In genomic region chr14:75845136-75845804, GRCh38 we compare ENCODE assay signal across 24 cellular contexts.
DNase-seq lines count a peak whose midpoint lies in the region; ATAC-seq and TF ChIP-seq lines count a peak whose summit lies in the region.
"Had no signal": no experiment of that assay in that cellular context is flagged by ENCODE, and none has a peak within 500 bp of the region (broad histone marks: within the 10 kb centered on the region; RNA-seq: fewer than 3 reads in every experiment).

No MANE protein-coding gene starts in this region.

- TF ChIP-seq CTCF in GM23338 (conservative IDR thresholded peaks at IDR 0.05; ENCODE audit: low read depth in 2 of 2) (no peak), astrocyte of the spinal cord (IDR thresholded peaks at IDR 0.05; ENCODE audit: low read depth, low read length) (no peak), gastroesophageal sphincter (IDR thresholded peaks at IDR 0.05) (no peak), smooth muscle cell (IDR thresholded peaks at IDR 0.05; ENCODE audit: borderline replicate concordance, insufficient read depth, poor library complexity, severe bottlenecking) (no peak)

- DNase-seq in GM23338 (ENCODE audit: low spot score) (no peak), astrocyte of the spinal cord (ENCODE audit: low read depth, low spot score) (peak; percentile 58), smooth muscle cell (lab: John Stamatoyannopoulos, UW; ENCODE audit: unreplicated experiment) (no peak), OCI-M2 (lab: John Stamatoyannopoulos, UW; ENCODE audit: unreplicated experiment) (no peak), mesenteric fat pad (ENCODE audit: low spot score) (no peak)
- DNase-seq: C1 segment of cervical spinal cord; CD4-positive, alpha-beta memory T cell; COR-L47; DMS53; GF-D8; KBM-7; MG63; NCI-H1105 treated with DMSO at 0.1 percent for 48 hours; NCI-H146; NCI-H1930; NCI-H226; NCI-H510A; NCI-H69; Peyer's patch; SIG-M5 had no signal

- no peaks in the 10 kb centered on the region for H3K9me3 Mint-ChIP-seq in GM23338
- H3K9me3 Mint-ChIP-seq: CD4-positive, alpha-beta memory T cell had no signal

- H3K36me3 Mint-ChIP-seq in GM23338 (ENCODE audit: low read depth), result no peaks in the 10 kb centered on the region

- H2AFZ ChIP-seq in GM23338 (no peak overlapping the region), smooth muscle cell (ENCODE audit: low read depth) (no peak overlapping the region)

- H3F3A ChIP-seq in GM23338 (replicated peaks; ENCODE audit: low read depth) (no peaks in the 10 kb centered on the region), smooth muscle cell (ENCODE audit: low read depth) (no peaks in the 10 kb centered on the region)

- H4K20me1 ChIP-seq in GM23338 (replicated peaks; ENCODE audit: insufficient read depth), result no peaks in the 10 kb centered on the region; the same call in 1 of the 2 replicates
- H4K20me1 ChIP-seq in smooth muscle cell (ENCODE audit: low read depth), result no peaks in the 10 kb centered on the region

- H3K79me2 ChIP-seq in GM23338 (replicated peaks; ENCODE audit: insufficient read depth) (no peaks in the 10 kb centered on the region), smooth muscle cell (ENCODE audit: low read depth) (no peaks in the 10 kb centered on the region)

- H3K4me3 ChIP-seq in GM23338, result no peak overlapping the region
- H3K4me3 ChIP-seq in astrocyte of the spinal cord (ENCODE audit: low read depth, low read length), result no peak overlapping the region
- H3K4me3 ChIP-seq in gastroesophageal sphincter, result no peak overlapping the region
- H3K4me3 ChIP-seq in smooth muscle cell, result no peak overlapping the region
- H3K4me3 ChIP-seq: A549, MG63, Peyer's patch, SK-N-MC had no signal

- no peak overlapping the region for H3K4me3 Mint-ChIP-seq in GM23338
- H3K4me3 Mint-ChIP-seq: CD4-positive, alpha-beta memory T cell had no signal

- ATAC-seq in GM23338 (no peak), gastroesophageal sphincter (peak; percentile 46), HG03439 (IDR thresholded peaks at IDR 0.05; ENCODE audit: unreplicated experiment) (no peak)
- ATAC-seq: A549 had no signal

- H3K27ac ChIP-seq in GM23338 (ENCODE audit: low read depth) (no peak overlapping the region), gastroesophageal sphincter (peak overlapping the region in 2 of 4 donors; percentile 5 to 17), smooth muscle cell (ENCODE audit: low read depth) (peak overlapping the region; percentile 25)
- H3K27ac ChIP-seq: A549, Peyer's patch, SK-N-MC had no signal

- 0 out of 2 replicates have a peak overlapping the region, but pooled peaks have one; percentile 49 for H3K27ac Mint-ChIP-seq in GM23338
- H3K27ac Mint-ChIP-seq: CD4-positive, alpha-beta memory T cell had no signal

- in situ Hi-C loops in astrocyte of the spinal cord (cut with HindIII; ENCODE audit: low sequenced_read_pairs), result loop anchor here (25.0 kb wide), 1 partner anchor 133 kb away; no protein-coding TSS in a partner anchor

- no peaks in the 10 kb centered on the region for H3K9me2 ChIP-seq in GM23338 (ENCODE audit: insufficient read depth)

- no peak overlapping the region for H3K4me2 ChIP-seq in GM23338
- peak overlapping the region; percentile 40 for H3K4me2 ChIP-seq in smooth muscle cell
- H3K4me2 ChIP-seq: A549 had no signal

- WGBS in gastroesophageal sphincter (ENCODE audit: low coverage in 1 of 2), 2 donors, result 52 to 67% methylated on average over 3 to 4 of the region's 4 CpGs
- WGBS in smooth muscle cell (ENCODE audit: low lambda C conversion rate), result 72% methylated on average over 4 of the region's 4 CpGs

- peaks cover 26% of the 10 kb centered on the region for H3K4me1 Mint-ChIP-seq in GM23338
- H3K4me1 Mint-ChIP-seq: CD4-positive, alpha-beta memory T cell had no signal

- H3K4me1 ChIP-seq in GM23338 (ENCODE audit: insufficient read depth) (peaks cover 14% of the 10 kb centered on the region; the same call in 1 of the 2 replicates), gastroesophageal sphincter (peaks cover 0 to 45% (median 9%) of the 10 kb centered on the region in 3 donors), smooth muscle cell (ENCODE audit: low read depth) (peaks cover 9% of the 10 kb centered on the region)
- H3K4me1 ChIP-seq: A549 had no signal

- H3K27me3 ChIP-seq in GM23338 (ENCODE audit: insufficient read depth) (no peaks in the 10 kb centered on the region), gastroesophageal sphincter (no peaks in the 10 kb centered on the region), smooth muscle cell (ENCODE audit: low read depth) (no peaks in the 10 kb centered on the region)
- H3K27me3 ChIP-seq: MG63, Peyer's patch had no signal

- no peaks in the 10 kb centered on the region for H3K36me3 ChIP-seq in GM23338 (ENCODE audit: insufficient read depth)
- no peaks in the 10 kb centered on the region for H3K36me3 ChIP-seq in gastroesophageal sphincter
- H3K36me3 ChIP-seq in smooth muscle cell (ENCODE audit: low read depth), result no peaks in the 10 kb centered on the region
- H3K36me3 ChIP-seq: MG63, Peyer's patch had no signal

- no peak overlapping the region for H3K9ac ChIP-seq in smooth muscle cell (ENCODE audit: low read depth)

- H3K9me3 ChIP-seq in gastroesophageal sphincter (no peaks in the 10 kb centered on the region), smooth muscle cell (replicated peaks; ENCODE audit: low read depth) (no peaks in the 10 kb centered on the region)
- H3K9me3 ChIP-seq: A549, MG63, Peyer's patch had no signal

- no peak for TF ChIP-seq EP300 in gastroesophageal sphincter (IDR thresholded peaks at IDR 0.05)

- no peak for TF ChIP-seq POLR2A in gastroesophageal sphincter (IDR thresholded peaks at IDR 0.05)

- H3K27me3 Mint-ChIP-seq in GM23338 (ENCODE audit: insufficient read depth, low read depth, poor library complexity), result no peaks in the 10 kb centered on the region
- H3K27me3 Mint-ChIP-seq: CD4-positive, alpha-beta memory T cell had no signal

TF ChIP-seq in GM23338, 12 proteins besides CTCF, POLR2A, EP300 and RAD21:
- TF ChIP-seq STAT1 (IDR thresholded peaks at IDR 0.05; ENCODE audit: unreplicated experiment), result no peak
- no peak for TF ChIP-seq EZH2phosphoT487 (IDR thresholded peaks at IDR 0.05; ENCODE audit: unreplicated experiment)
- TF ChIP-seq CREB1 (CRISPR knock-in tag; IDR thresholded peaks at IDR 0.05; ENCODE audit: low read depth), result no peak
- TF ChIP-seq, protein P1, sequence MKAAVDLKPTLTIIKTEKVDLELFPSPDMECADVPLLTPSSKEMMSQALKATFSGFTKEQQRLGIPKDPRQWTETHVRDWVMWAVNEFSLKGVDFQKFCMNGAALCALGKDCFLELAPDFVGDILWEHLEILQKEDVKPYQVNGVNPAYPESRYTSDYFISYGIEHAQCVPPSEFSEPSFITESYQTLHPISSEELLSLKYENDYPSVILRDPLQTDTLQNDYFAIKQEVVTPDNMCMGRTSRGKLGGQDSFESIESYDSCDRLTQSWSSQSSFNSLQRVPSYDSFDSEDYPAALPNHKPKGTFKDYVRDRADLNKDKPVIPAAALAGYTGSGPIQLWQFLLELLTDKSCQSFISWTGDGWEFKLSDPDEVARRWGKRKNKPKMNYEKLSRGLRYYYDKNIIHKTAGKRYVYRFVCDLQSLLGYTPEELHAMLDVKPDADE (IDR thresholded peaks at IDR 0.05), result no peak
- TF ChIP-seq ZNF114 (CRISPR knock-in tag; IDR thresholded peaks at IDR 0.05), result no peak
- TF ChIP-seq REST (IDR thresholded peaks at IDR 0.05; ENCODE audit: unreplicated experiment), result no peak
- TF ChIP-seq POLR2AphosphoS5 (IDR thresholded peaks at IDR 0.05; ENCODE audit: low read depth), result no peak
- TF ChIP-seq ZNF331 (CRISPR knock-in tag; IDR thresholded peaks at IDR 0.05; ENCODE audit: low read depth), result no peak
